14 cellular contexts compared by ENCODE assay signal in the genomic region with DNA sequence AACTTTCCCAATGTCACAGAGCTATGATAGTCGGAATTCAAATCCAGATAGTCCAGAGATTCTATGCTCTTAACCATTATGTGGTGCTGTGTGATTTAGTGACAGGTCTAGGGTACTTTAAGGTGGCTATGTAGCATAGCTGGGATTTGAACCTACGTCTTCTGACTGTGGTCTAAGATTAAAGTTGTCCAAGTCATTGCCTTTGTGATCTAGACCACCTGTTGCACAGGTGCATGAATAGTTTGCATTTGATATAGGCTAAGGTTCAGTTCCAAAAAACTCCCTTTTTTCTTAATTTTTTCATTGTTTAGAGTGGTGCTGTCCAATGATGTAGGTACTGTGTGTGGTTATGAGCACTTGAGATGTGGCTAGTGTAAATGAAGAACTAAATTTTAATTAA. TPM values are rescaled to one million over a fixed set of nuclear protein-coding genes. Genes with fewer than 3 reads are reported as not detected.
DNase-seq lines count a peak whose midpoint lies in the region; ATAC-seq and TF ChIP-seq lines count a peak whose summit lies in the region.
"Had no signal": no experiment of that assay in that cellular context is flagged by ENCODE, and none has a peak within 500 bp of the region (broad histone marks: within the 10 kb centered on the region; RNA-seq: fewer than 3 reads in every experiment).

No MANE protein-coding gene starts in this region.

- CTCF ChIA-PET in mammary epithelial cell (lab: Charles Lee; ENCODE audit: low non-redundant PET) = interaction anchor here (0.5 kb wide), 1 partner anchor 590 kb away, joined by 3 read pairs; no protein-coding TSS in a partner anchor
- CTCF ChIA-PET in WTC11 (lab: Charles Lee) = no interaction called here

- H3K9me3 Mint-ChIP-seq in WTC11 = peaks cover 8% of the 10 kb centered on the region

- no peak for ATAC-seq in WTC11
- ATAC-seq in mucosa of descending colon = no peak
- ATAC-seq: esophagus mucosa had no signal

- H4K20me1 ChIP-seq in mammary epithelial cell (ENCODE audit: insufficient read depth, low read length) = no peaks in the 10 kb centered on the region

- H3K27ac ChIP-seq in mammary epithelial cell (ENCODE audit: insufficient read depth, low read depth, low read length) (no peak overlapping the region), breast epithelium (no peak overlapping the region), iPS-18a (ENCODE audit: low read length) (no peak overlapping the region), adrenal gland (no peak overlapping the region)
- H3K27ac ChIP-seq: prostate gland had no signal

- peak overlapping the region; percentile 81 for H3K4me2 ChIP-seq in mammary epithelial cell (ENCODE audit: insufficient read depth, low read depth, low read length)

- POLR2A ChIA-PET in WTC11 (lab: Charles Lee) = no interaction called here

- BruUV-seq in mammary epithelial cell (replicated peaks; lab: Mats Ljungman, UMichigan) = no TSS peak

- in situ Hi-C loops in mammary epithelial cell (cut with MboI; ENCODE audit: low sequenced_read_pairs in 2 of 2) = no loop called here

- H3K9ac ChIP-seq in mammary epithelial cell (ENCODE audit: insufficient read depth, low read length) (no peak overlapping the region), iPS-18a (ENCODE audit: low read length) (no peak overlapping the region)

- H3K36me3 ChIP-seq in mammary epithelial cell (ENCODE audit: insufficient read depth, low read length) (no peaks in the 10 kb centered on the region), breast epithelium (no peaks in the 10 kb centered on the region), iPS-18a (ENCODE audit: control insufficient read depth, low read depth, low read length) (no peaks in the 10 kb centered on the region), adrenal gland (replicated peaks in 1 of 2) (no peaks in the 10 kb centered on the region), mucosa of descending colon (ENCODE audit: low read depth) (no peaks in the 10 kb centered on the region)
- H3K36me3 ChIP-seq: prostate gland had no signal

- H3K4me3 ChIP-seq in mammary epithelial cell (replicated peaks in 1 of 3; ENCODE audit: insufficient read depth in 1 of 3, low read depth in 2 of 3, low read length in 3 of 3) (no peak overlapping the region), breast epithelium (peak overlapping the region in 1 of 3 donors; percentile 74), iPS-18a (ENCODE audit: low read length) (peak overlapping the region; percentile 3), adrenal gland (peak overlapping the region in 1 of 4 donors; percentile 55), mucosa of descending colon (no peak overlapping the region)
- H3K4me3 ChIP-seq: lung had no signal

- no peaks in the 10 kb centered on the region for H3K27me3 Mint-ChIP-seq in WTC11 (ENCODE audit: low read depth)

- 96% methylated on average over 2 of the region's 2 CpGs for WGBS in mammary epithelial cell (ENCODE audit: low coverage, missing lambda C conversion rate)
- WGBS in adrenal gland, 4 donors = 71 to 86% (median 78%) methylated on average over 2 of the region's 2 CpGs

- no peak overlapping the region; the same call in 1 of the 2 replicates for H3K27ac Mint-ChIP-seq in WTC11

- H3K9me3 ChIP-seq in mammary epithelial cell (replicated peaks; ENCODE audit: insufficient read depth, low read length) (no peaks in the 10 kb centered on the region), breast epithelium (no peaks in the 10 kb centered on the region), iPS-18a (ENCODE audit: control insufficient read depth, low read depth, low read length) (no peaks in the 10 kb centered on the region), adrenal gland (replicated peaks in 1 of 3) (no peaks in the 10 kb centered on the region), mucosa of descending colon (no peaks in the 10 kb centered on the region)
- H3K9me3 ChIP-seq: BE2C, prostate gland had no signal

- peak overlapping the region; percentile 97 for H3K4me3 Mint-ChIP-seq in WTC11

- DNase-seq in mammary epithelial cell = no peak
- DNase-seq in breast epithelium (ENCODE audit: low spot score in 2 of 2) = no peak
- DNase-seq in WTC11 (ENCODE audit: low spot score) = no peak
- DNase-seq in adrenal gland = no peak
- no peak for DNase-seq in NCI-H69 (lab: John Stamatoyannopoulos, UW)
- DNase-seq in activated gamma-delta T cell treated with Interleukin-2 at 50 U/mL for 16 hours = no peak
- no peak for DNase-seq in mucosa of descending colon
- DNase-seq: activated gamma-delta T cell; BE2C; stimulated activated CD4-positive, alpha-beta T cell treated with anti-CD3 and anti-CD28 coated beads, Interleukin-1b, Interleukin-23, amount 100 ng/mL, for 48 hours had no signal

- dilution Hi-C loops in mammary epithelial cell (cut with HindIII; ENCODE audit: low sequenced_read_pairs) = no loop called here

- peaks cover 70% of the 10 kb centered on the region for H3K79me2 ChIP-seq in mammary epithelial cell (ENCODE audit: insufficient read depth, low read length)

- TF ChIP-seq CTCF in mammary epithelial cell (conservative IDR thresholded peaks at IDR 0.05 in 1 of 2, IDR thresholded peaks at IDR 0.05 in 1 of 2; ENCODE audit: extremely low read depth in 1 of 2, insufficient read depth in 1 of 2, low read depth in 1 of 2, low read length in 2 of 2) = no peak
- no peak for TF ChIP-seq CTCF in breast epithelium (IDR thresholded peaks at IDR 0.05)
- TF ChIP-seq CTCF in WTC11 (IDR thresholded peaks at IDR 0.05) = no peak
- no peak for TF ChIP-seq CTCF in adrenal gland (IDR thresholded peaks at IDR 0.05)
- TF ChIP-seq CTCF in mucosa of descending colon (IDR thresholded peaks at IDR 0.05) = no peak

- H3K4me1 Mint-ChIP-seq in WTC11 = peaks cover 26% of the 10 kb centered on the region

- peaks cover 40% of the 10 kb centered on the region for H3K36me3 Mint-ChIP-seq in WTC11

- TF ChIP-seq POLR2A in breast epithelium (IDR thresholded peaks at IDR 0.05) = no peak
- no peak for TF ChIP-seq POLR2A in adrenal gland (IDR thresholded peaks at IDR 0.05)

- H2AFZ ChIP-seq in mammary epithelial cell (ENCODE audit: low read depth, low read length) = no peak overlapping the region

- intact Hi-C loops in mammary epithelial cell (cut with micrococcal nuclease) = no loop called here
- intact Hi-C loops in breast epithelium (cut with DNase I; ENCODE audit: low total_unique reads) = no loop called here
- intact Hi-C loops in adrenal gland (cut with DNase I) = no loop called here
- intact Hi-C loops in mucosa of descending colon (cut with DNase I, micrococcal nuclease) = no loop called here

- H3K4me1 ChIP-seq in mammary epithelial cell (ENCODE audit: insufficient read depth, low read length) (peaks cover 19% of the 10 kb centered on the region), breast epithelium (peaks cover 0 to 4% of the 10 kb centered on the region in 2 donors), iPS-18a (ENCODE audit: control insufficient read depth, low read depth, low read length) (peaks cover 8% of the 10 kb centered on the region), adrenal gland (replicated peaks in 1 of 2) (peaks cover 8 to 45% of the 10 kb centered on the region in 2 donors), mucosa of descending colon (ENCODE audit: low read depth) (peaks cover 21% of the 10 kb centered on the region)
- H3K4me1 ChIP-seq: BE2C had no signal

- H3K27me3 ChIP-seq in mammary epithelial cell (ENCODE audit: insufficient read depth, low read length) = no peaks in the 10 kb centered on the region
- H3K27me3 ChIP-seq in breast epithelium = no peaks in the 10 kb centered on the region
- H3K27me3 ChIP-seq in iPS-18a (ENCODE audit: control insufficient read depth, insufficient read depth, low read length) = no peaks in the 10 kb centered on the region
- no peaks in the 10 kb centered on the region for H3K27me3 ChIP-seq in adrenal gland
- H3K27me3 ChIP-seq: BE2C had no signal

TF ChIP-seq in WTC11, 78 proteins besides CTCF, POLR2A, EP300 and RAD21 (continues in another document):
- TF ChIP-seq HMGA2 (CRISPR knock-in tag; IDR thresholded peaks at IDR 0.05) = no peak

RNA-seq across cellular contexts. Expression of a gene that starts 2.5 kb away (rescaled TPM):
- total RNA-seq in mammary epithelial cell (10 to 100 TPM; 38.0 to 43.6 TPM), breast epithelium (10 to 100 TPM; 86.3 to 95.4 (median 95.0) TPM), WTC11 (2021) (122 to 126 TPM (median 126 TPM) in 3 replicates), adrenal gland (100 to 1,000 TPM; 127 to 198 (median 146) TPM), mucosa of descending colon (10 to 100 TPM; 42.1 to 85.1 (median 44.5) TPM)
- polyA plus RNA-seq in mammary epithelial cell (37.5 TPM), adrenal gland (100 to 1,000 TPM in 1 of 3 donors, 10 to 100 TPM in 2; 75.7 to 318 (median 82.0) TPM)
- polyA minus RNA-seq in mammary epithelial cell = 22.4 TPM

RNA-seq across cellular contexts. Expression of a gene that starts 38.9 kb away (rescaled TPM):
- total RNA-seq in mammary epithelial cell (not detected), breast epithelium (1 to 10 TPM in 1 of 3 donors, under 1 TPM in 1, not detected in 1; 0.33 to 1.0 TPM), WTC11 (2021) (not detected in 3 replicates), adrenal gland (under 1 TPM in 3 of 8 donors, not detected in 5; 0.14 to 0.46 (median 0.14) TPM), mucosa of descending colon (1 to 10 TPM; 2.5 to 9.0 (median 5.1) TPM)
- polyA plus RNA-seq in mammary epithelial cell (not detected), adrenal gland (not detected)
- not detected for polyA minus RNA-seq in mammary epithelial cell

RNA-seq across cellular contexts. Expression of a gene that starts 45.5 kb away (rescaled TPM):
- total RNA-seq in mammary epithelial cell = not detected
- not detected for polyA plus RNA-seq in mammary epithelial cell
- polyA minus RNA-seq in mammary epithelial cell = not detected
- 10 to 100 TPM in 1 of 3 donors, 1 to 10 TPM in 1, not detected in 1; 8.6 to 35.4 TPM for total RNA-seq in breast epithelium
- total RNA-seq in WTC11 (2021) = 0.85 to 1.8 TPM (median 1.1 TPM) in 3 replicates
- 1 to 10 TPM in 2 of 8 donors, under 1 TPM in 3, not detected in 3; 0.35 to 1.7 (median 0.95) TPM for total RNA-seq in adrenal gland
- 1 to 10 TPM in 2 of 3 donors, under 1 TPM in 1; 0.57 to 7.7 (median 4.3) TPM for polyA plus RNA-seq in adrenal gland
- total RNA-seq in mucosa of descending colon = 10 to 100 TPM in 2 of 3 donors, 1 to 10 TPM in 1; 5.6 to 23.7 (median 10.2) TPM

RNA-seq across cellular contexts. Expression of a gene that starts 50.6 kb away (rescaled TPM):
- 100 to 1,000 TPM; 118 to 185 TPM for total RNA-seq in mammary epithelial cell
- polyA plus RNA-seq in mammary epithelial cell = 62.8 TPM
- polyA minus RNA-seq in mammary epithelial cell = 219 TPM
- 100 to 1,000 TPM; 213 to 349 (median 279) TPM for total RNA-seq in breast epithelium
- 228 to 290 TPM (median 233 TPM) in 3 replicates for total RNA-seq in WTC11 (2021)
- total RNA-seq in adrenal gland = 100 to 1,000 TPM; 145 to 258 (median 176) TPM
- polyA plus RNA-seq in adrenal gland = 100 to 1,000 TPM in 2 of 3 donors, 10 to 100 TPM in 1; 99.4 to 321 (median 123) TPM
- 100 to 1,000 TPM; 112 to 165 (median 136) TPM for total RNA-seq in mucosa of descending colon

RNA-seq across cellular contexts. Expression of a gene that starts 50.7 kb away (rescaled TPM):
- under 1 TPM; 0.38 to 0.67 TPM for total RNA-seq in mammary epithelial cell
- polyA plus RNA-seq in mammary epithelial cell = 0.03 TPM
- polyA minus RNA-seq in mammary epithelial cell = not detected
- total RNA-seq in breast epithelium = 1 to 10 TPM in 1 of 3 donors, under 1 TPM in 2; 0.32 to 1.3 (median 0.73) TPM
- 2.5 to 3.3 TPM (median 3.2 TPM) in 3 replicates for total RNA-seq in WTC11 (2021)
- total RNA-seq in adrenal gland = 10 to 100 TPM in 4 of 8 donors, 1 to 10 TPM in 4; 6.7 to 24.4 (median 11.3) TPM
- 1 to 10 TPM; 3.1 to 4.2 (median 4.0) TPM for polyA plus RNA-seq in adrenal gland
- under 1 TPM; 0.58 to 0.98 (median 0.94) TPM for total RNA-seq in mucosa of descending colon
